Comparison of ENCODE assay signal across 1 cellular context in the genomic region with DNA sequence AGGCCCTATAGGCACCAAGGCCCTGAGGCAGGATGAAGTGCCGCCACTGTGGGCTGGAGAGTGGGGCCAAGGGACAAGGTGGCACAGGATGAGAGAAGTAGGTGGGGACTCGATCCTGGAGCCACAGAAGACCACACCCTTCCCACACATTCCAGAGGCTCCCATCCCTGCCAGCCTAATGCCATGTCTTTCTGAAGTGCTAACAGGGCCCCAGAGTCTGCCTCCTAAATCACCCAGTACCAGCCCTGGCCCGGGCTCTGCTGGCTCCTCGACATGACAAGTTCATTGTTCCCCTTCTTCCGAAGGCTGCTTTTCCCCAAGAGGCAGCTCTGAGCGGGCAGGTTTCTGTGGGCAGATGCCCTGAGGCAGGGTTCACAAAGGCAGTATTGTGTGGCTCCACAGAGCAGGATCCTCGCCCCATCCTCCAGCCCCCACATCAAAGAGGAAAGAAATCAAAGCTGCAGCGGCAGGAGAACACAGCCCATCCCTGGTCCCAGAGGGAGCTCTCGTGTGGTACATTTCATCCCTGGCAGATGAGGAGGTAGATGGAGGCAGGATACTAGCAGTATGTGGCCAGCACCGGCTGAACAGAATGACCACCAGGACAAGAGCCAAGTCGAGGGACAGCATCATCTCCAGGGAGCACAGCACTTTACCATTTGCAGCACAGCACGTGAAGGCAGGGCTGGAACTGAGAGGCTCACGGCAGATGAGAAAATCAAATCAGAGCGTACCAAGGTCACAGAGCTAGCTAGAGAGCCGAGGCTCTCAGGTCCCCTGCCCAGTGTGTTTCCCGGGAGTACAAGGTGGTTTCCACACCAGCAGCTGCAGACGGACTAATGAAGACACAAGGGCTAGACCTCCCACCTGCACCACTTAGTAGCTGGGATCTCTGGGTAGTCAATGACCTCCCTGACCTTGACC.
TF ChIP-seq lines count a peak whose summit lies in the region.

No MANE protein-coding gene starts in this region.

TF ChIP-seq in H1, 55 proteins besides CTCF, POLR2A, EP300 and RAD21:
- TF ChIP-seq, protein P1, sequence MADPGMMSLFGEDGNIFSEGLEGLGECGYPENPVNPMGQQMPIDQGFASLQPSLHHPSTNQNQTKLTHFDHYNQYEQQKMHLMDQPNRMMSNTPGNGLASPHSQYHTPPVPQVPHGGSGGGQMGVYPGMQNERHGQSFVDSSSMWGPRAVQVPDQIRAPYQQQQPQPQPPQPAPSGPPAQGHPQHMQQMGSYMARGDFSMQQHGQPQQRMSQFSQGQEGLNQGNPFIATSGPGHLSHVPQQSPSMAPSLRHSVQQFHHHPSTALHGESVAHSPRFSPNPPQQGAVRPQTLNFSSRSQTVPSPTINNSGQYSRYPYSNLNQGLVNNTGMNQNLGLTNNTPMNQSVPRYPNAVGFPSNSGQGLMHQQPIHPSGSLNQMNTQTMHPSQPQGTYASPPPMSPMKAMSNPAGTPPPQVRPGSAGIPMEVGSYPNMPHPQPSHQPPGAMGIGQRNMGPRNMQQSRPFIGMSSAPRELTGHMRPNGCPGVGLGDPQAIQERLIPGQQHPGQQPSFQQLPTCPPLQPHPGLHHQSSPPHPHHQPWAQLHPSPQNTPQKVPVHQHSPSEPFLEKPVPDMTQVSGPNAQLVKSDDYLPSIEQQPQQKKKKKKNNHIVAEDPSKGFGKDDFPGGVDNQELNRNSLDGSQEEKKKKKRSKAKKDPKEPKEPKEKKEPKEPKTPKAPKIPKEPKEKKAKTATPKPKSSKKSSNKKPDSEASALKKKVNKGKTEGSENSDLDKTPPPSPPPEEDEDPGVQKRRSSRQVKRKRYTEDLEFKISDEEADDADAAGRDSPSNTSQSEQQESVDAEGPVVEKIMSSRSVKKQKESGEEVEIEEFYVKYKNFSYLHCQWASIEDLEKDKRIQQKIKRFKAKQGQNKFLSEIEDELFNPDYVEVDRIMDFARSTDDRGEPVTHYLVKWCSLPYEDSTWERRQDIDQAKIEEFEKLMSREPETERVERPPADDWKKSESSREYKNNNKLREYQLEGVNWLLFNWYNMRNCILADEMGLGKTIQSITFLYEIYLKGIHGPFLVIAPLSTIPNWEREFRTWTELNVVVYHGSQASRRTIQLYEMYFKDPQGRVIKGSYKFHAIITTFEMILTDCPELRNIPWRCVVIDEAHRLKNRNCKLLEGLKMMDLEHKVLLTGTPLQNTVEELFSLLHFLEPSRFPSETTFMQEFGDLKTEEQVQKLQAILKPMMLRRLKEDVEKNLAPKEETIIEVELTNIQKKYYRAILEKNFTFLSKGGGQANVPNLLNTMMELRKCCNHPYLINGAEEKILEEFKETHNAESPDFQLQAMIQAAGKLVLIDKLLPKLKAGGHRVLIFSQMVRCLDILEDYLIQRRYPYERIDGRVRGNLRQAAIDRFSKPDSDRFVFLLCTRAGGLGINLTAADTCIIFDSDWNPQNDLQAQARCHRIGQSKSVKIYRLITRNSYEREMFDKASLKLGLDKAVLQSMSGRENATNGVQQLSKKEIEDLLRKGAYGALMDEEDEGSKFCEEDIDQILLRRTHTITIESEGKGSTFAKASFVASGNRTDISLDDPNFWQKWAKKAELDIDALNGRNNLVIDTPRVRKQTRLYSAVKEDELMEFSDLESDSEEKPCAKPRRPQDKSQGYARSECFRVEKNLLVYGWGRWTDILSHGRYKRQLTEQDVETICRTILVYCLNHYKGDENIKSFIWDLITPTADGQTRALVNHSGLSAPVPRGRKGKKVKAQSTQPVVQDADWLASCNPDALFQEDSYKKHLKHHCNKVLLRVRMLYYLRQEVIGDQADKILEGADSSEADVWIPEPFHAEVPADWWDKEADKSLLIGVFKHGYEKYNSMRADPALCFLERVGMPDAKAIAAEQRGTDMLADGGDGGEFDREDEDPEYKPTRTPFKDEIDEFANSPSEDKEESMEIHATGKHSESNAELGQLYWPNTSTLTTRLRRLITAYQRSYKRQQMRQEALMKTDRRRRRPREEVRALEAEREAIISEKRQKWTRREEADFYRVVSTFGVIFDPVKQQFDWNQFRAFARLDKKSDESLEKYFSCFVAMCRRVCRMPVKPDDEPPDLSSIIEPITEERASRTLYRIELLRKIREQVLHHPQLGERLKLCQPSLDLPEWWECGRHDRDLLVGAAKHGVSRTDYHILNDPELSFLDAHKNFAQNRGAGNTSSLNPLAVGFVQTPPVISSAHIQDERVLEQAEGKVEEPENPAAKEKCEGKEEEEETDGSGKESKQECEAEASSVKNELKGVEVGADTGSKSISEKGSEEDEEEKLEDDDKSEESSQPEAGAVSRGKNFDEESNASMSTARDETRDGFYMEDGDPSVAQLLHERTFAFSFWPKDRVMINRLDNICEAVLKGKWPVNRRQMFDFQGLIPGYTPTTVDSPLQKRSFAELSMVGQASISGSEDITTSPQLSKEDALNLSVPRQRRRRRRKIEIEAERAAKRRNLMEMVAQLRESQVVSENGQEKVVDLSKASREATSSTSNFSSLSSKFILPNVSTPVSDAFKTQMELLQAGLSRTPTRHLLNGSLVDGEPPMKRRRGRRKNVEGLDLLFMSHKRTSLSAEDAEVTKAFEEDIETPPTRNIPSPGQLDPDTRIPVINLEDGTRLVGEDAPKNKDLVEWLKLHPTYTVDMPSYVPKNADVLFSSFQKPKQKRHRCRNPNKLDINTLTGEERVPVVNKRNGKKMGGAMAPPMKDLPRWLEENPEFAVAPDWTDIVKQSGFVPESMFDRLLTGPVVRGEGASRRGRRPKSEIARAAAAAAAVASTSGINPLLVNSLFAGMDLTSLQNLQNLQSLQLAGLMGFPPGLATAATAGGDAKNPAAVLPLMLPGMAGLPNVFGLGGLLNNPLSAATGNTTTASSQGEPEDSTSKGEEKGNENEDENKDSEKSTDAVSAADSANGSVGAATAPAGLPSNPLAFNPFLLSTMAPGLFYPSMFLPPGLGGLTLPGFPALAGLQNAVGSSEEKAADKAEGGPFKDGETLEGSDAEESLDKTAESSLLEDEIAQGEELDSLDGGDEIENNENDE (IDR thresholded peaks at IDR 0.05; ENCODE audit: insufficient replicate concordance, low read length), result no peak
- TF ChIP-seq BRCA1 (IDR thresholded peaks at IDR 0.05; ENCODE audit: low read depth, low read length), result no peak
